Comparison of ENCODE assay signal across 1 cellular context in genomic region chr9:89462817-89463216, GRCh38.
TF ChIP-seq lines count a peak whose summit lies in the region.

No MANE protein-coding gene starts in this region.

TF ChIP-seq in H1, 55 proteins besides CTCF, POLR2A, EP300 and RAD21:
- no peak for TF ChIP-seq POLR2AphosphoS5 (IDR thresholded peaks at IDR 0.05; ENCODE audit: low read depth, low read length)
- TF ChIP-seq CHD7 (IDR thresholded peaks at IDR 0.05; ENCODE audit: insufficient replicate concordance, low read length): no peak
- TF ChIP-seq BRCA1 (IDR thresholded peaks at IDR 0.05; ENCODE audit: low read depth, low read length): no peak
- no peak for TF ChIP-seq EZH2 (IDR thresholded peaks at IDR 0.05; ENCODE audit: low read depth, low read length, severe bottlenecking)
- TF ChIP-seq KDM5A (IDR thresholded peaks at IDR 0.05; ENCODE audit: low read length): no peak
- TF ChIP-seq KDM1A (IDR thresholded peaks at IDR 0.05; ENCODE audit: borderline replicate concordance, low read length): no peak
